7 cellular contexts compared by ENCODE assay signal in genomic region chr2:158693476-158693875, GRCh38.
"Had no signal": no experiment of that assay in that cellular context is flagged by ENCODE, and none has a peak within 500 bp of the region (broad histone marks: within the 10 kb centered on the region; RNA-seq: fewer than 3 reads in every experiment).

No MANE protein-coding gene starts in this region.

- H3K4me1 ChIP-seq: HAP-1 had no signal

- FAIRE-seq: HTR-8/SVneo had no signal

- H3K9ac ChIP-seq: GM23248 had no signal

- H3K9me3 ChIP-seq: HAP-1 had no signal

- ATAC-seq: HCT116 had no signal

- DNase-seq: GM23248, GOT3, H7, KG1 had no signal

- H2AFZ ChIP-seq: GM23248 had no signal

- H3K27ac ChIP-seq: GM23248 had no signal

- H3K4me3 ChIP-seq: GM23248, HAP-1 had no signal

- H3K36me3 ChIP-seq: HAP-1 had no signal
